Comparison of ENCODE assay signal across 8 cellular contexts in genomic region chr19:37370880-37371661, GRCh38. TPM values are rescaled to one million over a fixed set of nuclear protein-coding genes. Genes with fewer than 3 reads are reported as not detected.
DNase-seq lines count a peak whose midpoint lies in the region; ATAC-seq and TF ChIP-seq lines count a peak whose summit lies in the region.

Gene ZNF527, plus strand, starts transcription at chr19:37371099. Its CDS starts 3,100 bp downstream, at chr19:37374199.

- peaks cover 15 to 23% of the 10 kb centered on the region in 2 experiments for H3K9me3 ChIP-seq in CD4-positive, CD25-positive, alpha-beta regulatory T cell (ENCODE audit: control insufficient read depth in 2 of 2, low read length in 2 of 2)
- H3K9me3 ChIP-seq in duodenal mucosa (ENCODE audit: control insufficient read depth in 1 of 2, low read length in 2 of 2) (peaks cover 10 to 22% of the 10 kb centered on the region in 2 donors), right lobe of liver (peaks cover 0 to 7% (median 0%) of the 10 kb centered on the region in 4 donors)

- peak within 1 kb of the TSS; percentile 96 to 99 (median 98) for H3K27ac Mint-ChIP-seq in CD4-positive, CD25-positive, alpha-beta regulatory T cell
- H3K27ac Mint-ChIP-seq in activated CD4-positive, alpha-beta memory T cell treated with anti-CD3 and anti-CD28 coated beads, Interleukin-2, amount 10 ng/mL, durations not matched to agents 7 days and 5 days, result peak within 1 kb of the TSS; percentile 89

- POLR2A ChIA-PET in activated CD4-positive, alpha-beta memory T cell treated with anti-CD3 and anti-CD28 coated beads, Interleukin-2, amount 10 ng/mL, durations not matched to agents 7 days and 5 days (lab: Charles Lee), result interaction anchor here (0.7 to 2.1 kb wide), 15 partner anchors 10 to 843 kb away, joined by 3 to 15 read pairs (median 5); partner anchors contain the start of genes SIPA1L3, WDR87, ZNF260 and ZNF345

- H3K4me3 ChIP-seq in CD4-positive, CD25-positive, alpha-beta regulatory T cell (ENCODE audit: low read depth, low read length), result peak within 1 kb of the TSS; percentile 91
- H3K4me3 ChIP-seq in duodenal mucosa (ENCODE audit: low read depth in 1 of 2, low read length in 2 of 2), result peak within 1 kb of the TSS; percentile 75 to 76
- peak within 1 kb of the TSS; percentile 67 to 88 (median 81) for H3K4me3 ChIP-seq in right lobe of liver

- H3K4me1 Mint-ChIP-seq in CD4-positive, CD25-positive, alpha-beta regulatory T cell, result peaks cover 13 to 28% (median 15%) of the 10 kb centered on the region in 4 donors
- H3K4me1 Mint-ChIP-seq in activated CD4-positive, alpha-beta memory T cell treated with anti-CD3 and anti-CD28 coated beads, Interleukin-2, amount 10 ng/mL, durations not matched to agents 7 days and 5 days, result peaks cover 17% of the 10 kb centered on the region

- peaks cover 0 to 18% (median 1%) of the 10 kb centered on the region in 7 donors for H3K9me3 Mint-ChIP-seq in CD4-positive, CD25-positive, alpha-beta regulatory T cell
- peaks cover 14% of the 10 kb centered on the region for H3K9me3 Mint-ChIP-seq in activated CD4-positive, alpha-beta memory T cell treated with anti-CD3 and anti-CD28 coated beads, Interleukin-2, amount 10 ng/mL, durations not matched to agents 7 days and 5 days

- H3K36me3 Mint-ChIP-seq in CD4-positive, CD25-positive, alpha-beta regulatory T cell, result no peaks in the 10 kb centered on the region
- peaks cover 15% of the 10 kb centered on the region for H3K36me3 Mint-ChIP-seq in activated CD4-positive, alpha-beta memory T cell treated with anti-CD3 and anti-CD28 coated beads, Interleukin-2, amount 10 ng/mL, durations not matched to agents 7 days and 5 days (ENCODE audit: low read depth)

- peak within 1 kb of the TSS; percentile 90 for H3K27ac ChIP-seq in CD4-positive, CD25-positive, alpha-beta regulatory T cell (ENCODE audit: insufficient read depth, low read length, poor library complexity, severe bottlenecking)
- peak within 1 kb of the TSS; percentile 84 for H3K27ac ChIP-seq in duodenal mucosa (ENCODE audit: low read depth, low read length)
- peak within 1 kb of the TSS; percentile 66 to 86 (median 83) for H3K27ac ChIP-seq in right lobe of liver

- peak; percentile 93 to 99 (median 97) for DNase-seq in CD4-positive, CD25-positive, alpha-beta regulatory T cell
- DNase-seq in NCI-H774 (lab: John Stamatoyannopoulos, UW), result peak; percentile 96
- peak; percentile 98 for DNase-seq in activated CD4-positive, alpha-beta memory T cell treated with anti-CD3 and anti-CD28 coated beads, Interleukin-2, amount 10 ng/mL, durations not matched to agents 7 days and 5 days
- peak; percentile 97 to 99 (median 98) for DNase-seq in right lobe of liver
- DNase-seq in stimulated activated CD4-positive, alpha-beta T cell treated with anti-CD3 and anti-CD28 coated beads, Interleukin-4, amount 100 ng/mL, for 24 hours, result peak; percentile 97

- H3K27me3 Mint-ChIP-seq in CD4-positive, CD25-positive, alpha-beta regulatory T cell, result no peaks in the 10 kb centered on the region
- H3K27me3 Mint-ChIP-seq in activated CD4-positive, alpha-beta memory T cell treated with anti-CD3 and anti-CD28 coated beads, Interleukin-2, amount 10 ng/mL, durations not matched to agents 7 days and 5 days, result no peaks in the 10 kb centered on the region

- TF ChIP-seq CTCF in right lobe of liver (IDR thresholded peaks at IDR 0.05), result peak in 1 of 4 donors; percentile 3

- WGBS in right lobe of liver (ENCODE audit: insufficient coverage, low coverage, low lambda C conversion rate, missing lambda C conversion rate), result 7% methylated on average over 13 of the region's 58 CpGs

- H3K27me3 ChIP-seq in CD4-positive, CD25-positive, alpha-beta regulatory T cell (ENCODE audit: control insufficient read depth, insufficient read depth, low read length), result no peaks in the 10 kb centered on the region
- H3K27me3 ChIP-seq in duodenal mucosa (ENCODE audit: control insufficient read depth in 1 of 2, insufficient read depth in 2 of 2, low read length in 2 of 2), result no peaks in the 10 kb centered on the region
- no peaks in the 10 kb centered on the region for H3K27me3 ChIP-seq in right lobe of liver

- intact Hi-C loops in right lobe of liver (cut with DNase I), result no loop called here

- CTCF ChIA-PET in activated CD4-positive, alpha-beta memory T cell treated with anti-CD3 and anti-CD28 coated beads, Interleukin-2, amount 10 ng/mL, durations not matched to agents 7 days and 5 days (lab: Charles Lee), result interaction anchor here (0.7 to 2.0 kb wide), 7 partner anchors 9 to 223 kb away, joined by 3 to 9 read pairs (median 4); partner anchors contain the start of genes ZNF540, ZNF569 and ZNF571

- H3K9ac ChIP-seq in duodenal mucosa (ENCODE audit: low read depth in 1 of 2, low read length in 2 of 2), result peak within 1 kb of the TSS; percentile 75 to 95

- peaks cover 5% of the 10 kb centered on the region for H3K4me1 ChIP-seq in CD4-positive, CD25-positive, alpha-beta regulatory T cell (ENCODE audit: control insufficient read depth, insufficient read depth, low read length, poor library complexity, severe bottlenecking)
- H3K4me1 ChIP-seq in duodenal mucosa (ENCODE audit: control insufficient read depth in 1 of 2, insufficient read depth in 2 of 2, low read length in 2 of 2), result peaks cover 4 to 13% of the 10 kb centered on the region in 2 donors
- H3K4me1 ChIP-seq in right lobe of liver, result peaks cover 0 to 3% (median 2%) of the 10 kb centered on the region in 4 donors

- ATAC-seq in CD4-positive, CD25-positive, alpha-beta regulatory T cell (ENCODE audit: low read depth in 2 of 2), result peak; percentile 97 to 98
- ATAC-seq in GM19397 (IDR thresholded peaks at IDR 0.05; ENCODE audit: unreplicated experiment) (peak; percentile 93), HG03565 (IDR thresholded peaks at IDR 0.05; ENCODE audit: unreplicated experiment) (peak; percentile 91), right lobe of liver (peak; percentile 99)

- H3K36me3 ChIP-seq in CD4-positive, CD25-positive, alpha-beta regulatory T cell (ENCODE audit: control insufficient read depth, insufficient read depth, low read length), result peaks cover 26% of the 10 kb centered on the region
- H3K36me3 ChIP-seq in duodenal mucosa (ENCODE audit: control insufficient read depth in 1 of 2, insufficient read depth in 2 of 2, low read length in 2 of 2) (peaks cover 17 to 19% of the 10 kb centered on the region in 2 donors), right lobe of liver (peaks cover 0 to 12% (median 5%) of the 10 kb centered on the region in 4 donors)

- peak within 1 kb of the TSS; percentile 96 to 100 (median 99) for H3K4me3 Mint-ChIP-seq in CD4-positive, CD25-positive, alpha-beta regulatory T cell
- H3K4me3 Mint-ChIP-seq in activated CD4-positive, alpha-beta memory T cell treated with anti-CD3 and anti-CD28 coated beads, Interleukin-2, amount 10 ng/mL, durations not matched to agents 7 days and 5 days, result peak within 1 kb of the TSS; percentile 93

- TF ChIP-seq POLR2A in right lobe of liver (IDR thresholded peaks at IDR 0.05), result peak; percentile 80

RNA-seq across cellular contexts. Expression of gene ZNF527, which starts in this region (rescaled TPM):
- 12.5 TPM for total RNA-seq in CD4-positive, CD25-positive, alpha-beta regulatory T cell
- polyA plus RNA-seq in CD4-positive, CD25-positive, alpha-beta regulatory T cell, result 10 to 100 TPM in 1 of 4 donors, 1 to 10 TPM in 3; 6.1 to 10.8 (median 8.9) TPM
- total RNA-seq in activated CD4-positive, alpha-beta memory T cell treated with anti-CD3 and anti-CD28 coated beads, Interleukin-2, amount 10 ng/mL, durations not matched to agents 7 days and 5 days, result 1 to 10 TPM; 4.3 to 4.8 TPM
- total RNA-seq in right lobe of liver, result 1 to 10 TPM; 2.2 to 3.4 (median 2.6) TPM

Comparison
In these comparisons a context has a peak if more than half of its experiments do, and no peak if none do; other contexts are left out.
1. Peak in every context shown above with its lines: DNase-seq, ATAC-seq, H3K4me3 ChIP-seq and H3K27ac ChIP-seq.